Comparison of ENCODE assay signal across 13 cellular contexts in the genomic region with DNA sequence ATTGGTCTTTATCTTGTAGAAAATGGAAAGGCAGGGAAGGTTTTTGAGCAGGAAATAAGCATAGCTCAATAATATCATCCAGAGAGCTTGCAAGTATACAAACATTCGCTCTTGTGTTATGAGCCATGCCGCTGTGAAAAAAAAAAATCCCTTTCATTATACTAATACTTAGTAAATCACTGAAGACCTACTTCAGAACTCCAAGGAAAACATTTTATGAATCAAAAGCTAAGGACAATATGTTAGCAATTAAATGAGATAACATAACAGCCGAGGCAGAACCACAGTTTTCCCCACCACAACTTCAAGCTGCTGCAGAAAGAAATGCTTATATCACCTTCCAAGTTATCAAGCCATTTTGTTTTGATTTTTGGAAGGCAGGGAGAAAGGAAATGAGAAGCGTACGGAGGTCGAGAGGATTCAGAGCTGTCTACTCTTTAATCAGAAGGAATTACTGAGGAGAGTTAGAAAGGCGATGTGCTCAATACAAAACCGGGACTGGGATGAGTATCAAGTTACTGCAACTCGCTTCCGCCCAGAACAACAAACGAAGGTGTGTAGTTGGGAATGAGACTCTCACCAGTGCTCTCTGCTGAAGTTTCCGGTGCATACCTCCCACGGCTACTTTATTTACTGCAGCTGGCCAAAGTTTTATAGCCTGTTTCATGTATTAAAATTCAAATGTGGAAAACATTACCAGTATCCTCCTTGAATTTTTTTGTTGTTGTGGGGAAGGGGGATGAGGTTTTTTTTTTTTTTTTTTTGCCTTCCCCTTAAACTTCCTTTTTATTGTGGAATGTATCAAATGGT.
DNase-seq lines count a peak whose midpoint lies in the region; ATAC-seq, FAIRE-seq and TF ChIP-seq lines count a peak whose summit lies in the region.
"Had no signal": no experiment of that assay in that cellular context is flagged by ENCODE, and none has a peak within 500 bp of the region (broad histone marks: within the 10 kb centered on the region; RNA-seq: fewer than 3 reads in every experiment).

No MANE protein-coding gene starts in this region.

- peaks cover 2% of the 10 kb centered on the region for H3K9me3 Mint-ChIP-seq in activated CD4-positive, alpha-beta memory T cell treated with anti-CD3 and anti-CD28 coated beads, Interleukin-2, amount 10 ng/mL, durations not matched to agents 7 days and 5 days
- no peaks in the 10 kb centered on the region for H3K9me3 Mint-ChIP-seq in activated CD4-positive, alpha-beta memory T cell treated with anti-CD3 and anti-CD28 coated beads for 36 hours
- no peaks in the 10 kb centered on the region for H3K9me3 Mint-ChIP-seq in astrocyte (ENCODE audit: unreplicated experiment)
- H3K9me3 Mint-ChIP-seq: activated naive CD4-positive, alpha-beta T cell treated with anti-CD3 and anti-CD28 coated beads, Interleukin-2, amount 10 ng/mL, durations not matched to agents 7 days and 5 days had no signal

- TF ChIP-seq EP300 in transverse colon (IDR thresholded peaks at IDR 0.05; ENCODE audit: low read depth), result no peak

- H3K9me3 ChIP-seq in astrocyte (ENCODE audit: insufficient read depth, low read depth, low read length), result no peaks in the 10 kb centered on the region
- H3K9me3 ChIP-seq in transverse colon, result no peaks in the 10 kb centered on the region
- H3K9me3 ChIP-seq: A549, tibial artery had no signal

- H4K20me1 ChIP-seq in astrocyte (ENCODE audit: insufficient read depth, low read length), result no peaks in the 10 kb centered on the region

- CTCF ChIA-PET in activated CD4-positive, alpha-beta memory T cell treated with anti-CD3 and anti-CD28 coated beads, Interleukin-2, amount 10 ng/mL, durations not matched to agents 7 days and 5 days (lab: Charles Lee), result interaction anchor here (1.4 kb wide), 1 partner anchor 17 kb away, joined by 8 read pairs; no protein-coding TSS in a partner anchor
- CTCF ChIA-PET in activated CD4-positive, alpha-beta memory T cell treated with anti-CD3 and anti-CD28 coated beads for 36 hours (lab: Charles Lee), result no interaction called here

- no peak for TF ChIP-seq POLR2A in transverse colon (IDR thresholded peaks at IDR 0.05)

- intact Hi-C loops in activated CD4-positive, alpha-beta memory T cell treated with anti-CD3 and anti-CD28 coated beads for 36 hours (cut with micrococcal nuclease), result no loop called here
- intact Hi-C loops in transverse colon (cut with DNase I; ENCODE audit: low total_unique reads), result no loop called here

- no peaks in the 10 kb centered on the region for H3K79me2 ChIP-seq in astrocyte (ENCODE audit: insufficient read depth, low read length)

- H3K4me3 ChIP-seq in astrocyte (ENCODE audit: insufficient read depth, low read depth, low read length) (peak overlapping the region; percentile 4), transverse colon (no peak overlapping the region)
- H3K4me3 ChIP-seq: A549, tibial artery had no signal

- H3K27ac Mint-ChIP-seq in activated CD4-positive, alpha-beta memory T cell treated with anti-CD3 and anti-CD28 coated beads, Interleukin-2, amount 10 ng/mL, durations not matched to agents 7 days and 5 days, result peak overlapping the region; percentile 50
- H3K27ac Mint-ChIP-seq in activated CD4-positive, alpha-beta memory T cell treated with anti-CD3 and anti-CD28 coated beads for 36 hours, result no peak overlapping the region
- peak overlapping the region; percentile 44 for H3K27ac Mint-ChIP-seq in astrocyte (ENCODE audit: unreplicated experiment)
- H3K27ac Mint-ChIP-seq: activated naive CD4-positive, alpha-beta T cell treated with anti-CD3 and anti-CD28 coated beads, Interleukin-2, amount 10 ng/mL, durations not matched to agents 7 days and 5 days had no signal

- TF ChIP-seq CTCF in astrocyte (IDR thresholded peaks at IDR 0.05; ENCODE audit: insufficient read depth, low read depth, low read length) (no peak), transverse colon (IDR thresholded peaks at IDR 0.05) (no peak)

- in situ Hi-C loops in transverse colon (cut with MboI; ENCODE audit: low pct_ligation_motif_present in 1 of 4, low pct_unique_long_range_greater_than_20kb in 1 of 4, low sequenced_read_pairs in 3 of 4), result no loop called here

- peaks cover 29% of the 10 kb centered on the region for H3K4me1 ChIP-seq in astrocyte (ENCODE audit: insufficient read depth, low read length)
- peaks cover 3 to 28% (median 9%) of the 10 kb centered on the region in 4 donors for H3K4me1 ChIP-seq in transverse colon

- WGBS in transverse colon (ENCODE audit: low coverage in 1 of 2), 2 donors, result 26 to 33% methylated on average over 6 to 13 of the region's 13 CpGs

- peak overlapping the region; percentile 57 for H3K4me2 ChIP-seq in astrocyte (ENCODE audit: low read length)

- peak overlapping the region; percentile 25 for H3K4me3 Mint-ChIP-seq in activated CD4-positive, alpha-beta memory T cell treated with anti-CD3 and anti-CD28 coated beads, Interleukin-2, amount 10 ng/mL, durations not matched to agents 7 days and 5 days
- no peak overlapping the region for H3K4me3 Mint-ChIP-seq in activated CD4-positive, alpha-beta memory T cell treated with anti-CD3 and anti-CD28 coated beads for 36 hours
- no peak overlapping the region for H3K4me3 Mint-ChIP-seq in astrocyte (ENCODE audit: unreplicated experiment)
- H3K4me3 Mint-ChIP-seq: activated naive CD4-positive, alpha-beta T cell treated with anti-CD3 and anti-CD28 coated beads, Interleukin-2, amount 10 ng/mL, durations not matched to agents 7 days and 5 days had no signal

- peaks cover 11% of the 10 kb centered on the region for H3K36me3 ChIP-seq in astrocyte (ENCODE audit: insufficient read depth, low read length)
- peaks cover 0 to 3% (median 0%) of the 10 kb centered on the region in 4 donors for H3K36me3 ChIP-seq in transverse colon

- no peak for FAIRE-seq in astrocyte (lab: Jason Lieb, UNC)
- FAIRE-seq: A549 had no signal

- no peaks in the 10 kb centered on the region for H3K36me3 Mint-ChIP-seq in activated CD4-positive, alpha-beta memory T cell treated with anti-CD3 and anti-CD28 coated beads, Interleukin-2, amount 10 ng/mL, durations not matched to agents 7 days and 5 days (ENCODE audit: low read depth)
- no peaks in the 10 kb centered on the region for H3K36me3 Mint-ChIP-seq in activated CD4-positive, alpha-beta memory T cell treated with anti-CD3 and anti-CD28 coated beads for 36 hours
- H3K36me3 Mint-ChIP-seq in astrocyte (ENCODE audit: low read depth, unreplicated experiment), result peaks cover 28% of the 10 kb centered on the region
- H3K36me3 Mint-ChIP-seq: activated naive CD4-positive, alpha-beta T cell treated with anti-CD3 and anti-CD28 coated beads, Interleukin-2, amount 10 ng/mL, durations not matched to agents 7 days and 5 days had no signal

- H3K4me1 Mint-ChIP-seq in activated CD4-positive, alpha-beta memory T cell treated with anti-CD3 and anti-CD28 coated beads, Interleukin-2, amount 10 ng/mL, durations not matched to agents 7 days and 5 days, result peaks cover 47% of the 10 kb centered on the region
- peaks cover 5% of the 10 kb centered on the region for H3K4me1 Mint-ChIP-seq in activated CD4-positive, alpha-beta memory T cell treated with anti-CD3 and anti-CD28 coated beads for 36 hours (ENCODE audit: low read depth)
- peaks cover 47% of the 10 kb centered on the region for H3K4me1 Mint-ChIP-seq in astrocyte (ENCODE audit: low read depth, unreplicated experiment)
- H3K4me1 Mint-ChIP-seq: activated naive CD4-positive, alpha-beta T cell treated with anti-CD3 and anti-CD28 coated beads, Interleukin-2, amount 10 ng/mL, durations not matched to agents 7 days and 5 days had no signal

- no peak overlapping the region for H2AFZ ChIP-seq in astrocyte (ENCODE audit: low read depth, low read length)

- H3K27ac ChIP-seq in astrocyte (ENCODE audit: low read depth, low read length), result peak overlapping the region; percentile 52
- peak overlapping the region; percentile 24 to 62 (median 46) for H3K27ac ChIP-seq in transverse colon
- H3K27ac ChIP-seq: A549 had no signal

- peak overlapping the region; percentile 36 for H3K9ac ChIP-seq in astrocyte (ENCODE audit: low read length)

- DNase-seq in activated CD4-positive, alpha-beta memory T cell treated with anti-CD3 and anti-CD28 coated beads, Interleukin-2, amount 10 ng/mL, durations not matched to agents 7 days and 5 days, result no peak
- DNase-seq in activated CD4-positive, alpha-beta memory T cell treated with anti-CD3 and anti-CD28 coated beads for 36 hours, result no peak
- peak; percentile 57 for DNase-seq in astrocyte (ENCODE audit: low read depth)
- DNase-seq in iris pigment epithelial cell (ENCODE audit: low read depth), result peak; percentile 75
- no peak for DNase-seq in transverse colon
- no peak for DNase-seq in activated CD4-positive, alpha-beta T cell treated with anti-CD3 and anti-CD28 coated beads for 48 hours
- DNase-seq in dedifferentiated amniotic fluid mesenchymal stem cell (ENCODE audit: extremely low spot score), result no peak
- DNase-seq: activated naive CD4-positive, alpha-beta T cell treated with anti-CD3 and anti-CD28 coated beads, Interleukin-2, amount 10 ng/mL, durations not matched to agents 7 days and 5 days; NCI-H1105 treated with DMSO at 0.1 percent for 48 hours; stimulated activated CD4-positive, alpha-beta T cell treated with anti-CD3 and anti-CD28 coated beads, Interleukin-12 subunit alpha, Interleukin-12 subunit beta, amount 100 ng/mL, for 4 hours; tibial artery had no signal

- H3K27me3 Mint-ChIP-seq in activated CD4-positive, alpha-beta memory T cell treated with anti-CD3 and anti-CD28 coated beads, Interleukin-2, amount 10 ng/mL, durations not matched to agents 7 days and 5 days, result peaks cover 2% of the 10 kb centered on the region
- peaks cover 6% of the 10 kb centered on the region for H3K27me3 Mint-ChIP-seq in activated CD4-positive, alpha-beta memory T cell treated with anti-CD3 and anti-CD28 coated beads for 36 hours
- H3K27me3 Mint-ChIP-seq in astrocyte (ENCODE audit: low read depth, unreplicated experiment), result no peaks in the 10 kb centered on the region
- H3K27me3 Mint-ChIP-seq: activated naive CD4-positive, alpha-beta T cell treated with anti-CD3 and anti-CD28 coated beads, Interleukin-2, amount 10 ng/mL, durations not matched to agents 7 days and 5 days had no signal

- no peak for ATAC-seq in GM21390 (IDR thresholded peaks at IDR 0.05; ENCODE audit: unreplicated experiment)
- ATAC-seq: A549 had no signal

- POLR2A ChIA-PET in activated CD4-positive, alpha-beta memory T cell treated with anti-CD3 and anti-CD28 coated beads, Interleukin-2, amount 10 ng/mL, durations not matched to agents 7 days and 5 days (lab: Charles Lee), result no interaction called here
- POLR2A ChIA-PET in activated CD4-positive, alpha-beta memory T cell treated with anti-CD3 and anti-CD28 coated beads for 36 hours (lab: Charles Lee), result no interaction called here

- H3K27me3 ChIP-seq in astrocyte (ENCODE audit: insufficient read depth, low read length), result no peaks in the 10 kb centered on the region
- no peaks in the 10 kb centered on the region for H3K27me3 ChIP-seq in transverse colon
- H3K27me3 ChIP-seq: tibial artery had no signal

Comparison
In these comparisons a context has a peak if more than half of its experiments do, and no peak if none do; other contexts are left out.
1. DNase-seq: peak in astrocyte (single experiment) and iris pigment epithelial cell (single experiment); none in activated CD4-positive, alpha-beta memory T cell treated with anti-CD3 and anti-CD28 coated beads, Interleukin-2, amount 10 ng/mL, durations not matched to agents 7 days and 5 days (single experiment), activated CD4-positive, alpha-beta memory T cell treated with anti-CD3 and anti-CD28 coated beads for 36 hours (single experiment), transverse colon (single experiment), activated CD4-positive, alpha-beta T cell treated with anti-CD3 and anti-CD28 coated beads for 48 hours (single experiment) and dedifferentiated amniotic fluid mesenchymal stem cell (single experiment).